ENCODE assay signal across 2 cellular contexts in the genomic region with DNA sequence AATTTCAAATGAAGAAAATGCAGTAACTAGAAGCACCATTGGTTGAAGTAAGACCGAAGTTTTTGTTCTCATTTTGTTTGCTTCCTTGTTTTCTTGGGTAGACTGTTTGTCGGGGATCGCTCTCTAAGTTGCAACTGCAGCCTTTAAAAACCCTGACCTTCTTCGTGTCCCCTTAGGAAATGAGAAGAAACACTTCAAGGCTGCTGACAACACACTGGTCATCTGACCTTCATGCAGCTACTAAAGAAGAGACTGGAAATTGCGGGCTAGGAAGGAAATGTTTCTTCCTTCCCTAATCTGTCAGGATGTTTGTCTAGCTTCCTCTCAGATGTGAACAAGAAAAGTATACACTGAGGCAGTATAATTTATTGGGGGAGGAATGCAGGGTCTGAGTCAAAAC.
TF ChIP-seq lines count a peak whose summit lies in the region.

No MANE protein-coding gene starts in this region.

TF ChIP-seq in liver, 16 proteins besides CTCF, POLR2A, EP300 and RAD21:
- TF ChIP-seq ZBTB33 (IDR thresholded peaks at IDR 0.05) = no peak
- TF ChIP-seq EGR1 (IDR thresholded peaks at IDR 0.05; ENCODE audit: low read depth in 2 of 2) = peak in 1 of 2 donors; percentile 49
- TF ChIP-seq MAX (IDR thresholded peaks at IDR 0.05) = peak; percentile 20
- TF ChIP-seq NR2F2 (IDR thresholded peaks at IDR 0.05) = no peak

TF ChIP-seq in HepG2, 621 proteins besides CTCF, POLR2A, EP300 and RAD21:
- TF ChIP-seq THAP8 (CRISPR knock-in tag; IDR thresholded peaks at IDR 0.05; ENCODE audit: borderline replicate concordance) (no peak), KLF15 (CRISPR knock-in tag; IDR thresholded peaks at IDR 0.05; ENCODE audit: borderline replicate concordance) (no peak), ZNF460 (CRISPR knock-in tag; IDR thresholded peaks at IDR 0.05; ENCODE audit: borderline replicate concordance) (no peak), KMT2A (CRISPR knock-in tag; IDR thresholded peaks at IDR 0.05) (no peak)
TF ChIP-seq in HepG2: peak in this region for 0.
